In genomic region chr11:16606784-16607674, GRCh38 we compare ENCODE assay signal across 8 cellular contexts.
A peak's percentile ranks its signal among the peaks of the same experiment; 100 is the strongest.
DNase-seq lines count a peak whose midpoint lies in the region; ATAC-seq and TF ChIP-seq lines count a peak whose summit lies in the region.

No MANE protein-coding gene starts in this region.

- H3K4me1 ChIP-seq in HUES64 (ENCODE audit: insufficient read depth, low read length): peaks cover 16% of the 10 kb centered on the region
- H3K4me1 ChIP-seq in sigmoid colon: peaks cover 0 to 43% (median 39%) of the 10 kb centered on the region in 4 donors

- TF ChIP-seq CTCF in astrocyte of the cerebellum (IDR thresholded peaks at IDR 0.05; ENCODE audit: low read depth, low read length, missing control alignments) (no peak), sigmoid colon (IDR thresholded peaks at IDR 0.05) (no peak)

- DNase-seq in Ammon's horn (ENCODE audit: low spot score) (peak; percentile 44), astrocyte of the cerebellum (ENCODE audit: low read depth) (no peak), sigmoid colon (peak; percentile 67), NCI-H2171 treated with DMSO at 0.1 percent for 48 hours (lab: John Stamatoyannopoulos, UW) (no peak)

- H3K27ac ChIP-seq in HUES64 (ENCODE audit: low read depth, low read length): no peak overlapping the region
- H3K27ac ChIP-seq in sigmoid colon: peak overlapping the region; percentile 55 to 73 (median 67)

- no peak overlapping the region for H3K9ac ChIP-seq in HUES64 (ENCODE audit: low read depth, low read length)

- no peak for ATAC-seq in GM18520 (IDR thresholded peaks at IDR 0.05; ENCODE audit: unreplicated experiment)
- no peak for ATAC-seq in HG03025 (IDR thresholded peaks at IDR 0.05; ENCODE audit: low FRiP score, unreplicated experiment)

- H3K27me3 ChIP-seq in HUES64 (ENCODE audit: insufficient read depth, low read length): peaks cover 100% of the 10 kb centered on the region
- peaks cover 53 to 100% (median 92%) of the 10 kb centered on the region in 3 donors for H3K27me3 ChIP-seq in sigmoid colon

- in situ Hi-C loops in astrocyte of the cerebellum (cut with HindIII; ENCODE audit: low sequenced_read_pairs): loop anchor here (25.0 kb wide), 1 partner anchor 820 kb away; no protein-coding TSS in a partner anchor

- no peak for TF ChIP-seq POLR2A in sigmoid colon (IDR thresholded peaks at IDR 0.05)

- under 1% methylated on average over 81 of the region's 81 CpGs for WGBS in HUES64
- 2% methylated on average over 81 of the region's 81 CpGs for WGBS in sigmoid colon, 2 donors

- TF ChIP-seq EP300 in sigmoid colon (IDR thresholded peaks at IDR 0.05): no peak

- H3K4me3 ChIP-seq in HUES64 (ENCODE audit: low read length): peak overlapping the region; percentile 59
- peak overlapping the region; percentile 73 for H3K4me3 ChIP-seq in astrocyte of the cerebellum (ENCODE audit: low read depth, low read length)
- peak overlapping the region; percentile 47 for H3K4me3 ChIP-seq in iPS-11a (ENCODE audit: low read depth, low read length)
- peak overlapping the region; percentile 34 to 56 (median 48) for H3K4me3 ChIP-seq in sigmoid colon

- intact Hi-C loops in sigmoid colon (cut with DNase I): no loop called here

- H3K36me3 ChIP-seq in HUES64 (ENCODE audit: insufficient read depth, low read length) (no peaks in the 10 kb centered on the region), sigmoid colon (no peaks in the 10 kb centered on the region)

- H3K9me3 ChIP-seq in HUES64 (ENCODE audit: insufficient read depth, low read depth, low read length) (no peaks in the 10 kb centered on the region), sigmoid colon (no peaks in the 10 kb centered on the region)

Comparison
In these comparisons a context has a peak if more than half of its experiments do, and no peak if none do; other contexts are left out.
1. DNase-seq: peak in Ammon's horn (single experiment) and sigmoid colon (single experiment); none in astrocyte of the cerebellum (single experiment) and NCI-H2171 treated with DMSO at 0.1 percent for 48 hours (single experiment).
2. Peak in every context shown above with its lines, with median percentiles within 50 percentile points of each other: H3K4me3 ChIP-seq.